In the genomic region with DNA sequence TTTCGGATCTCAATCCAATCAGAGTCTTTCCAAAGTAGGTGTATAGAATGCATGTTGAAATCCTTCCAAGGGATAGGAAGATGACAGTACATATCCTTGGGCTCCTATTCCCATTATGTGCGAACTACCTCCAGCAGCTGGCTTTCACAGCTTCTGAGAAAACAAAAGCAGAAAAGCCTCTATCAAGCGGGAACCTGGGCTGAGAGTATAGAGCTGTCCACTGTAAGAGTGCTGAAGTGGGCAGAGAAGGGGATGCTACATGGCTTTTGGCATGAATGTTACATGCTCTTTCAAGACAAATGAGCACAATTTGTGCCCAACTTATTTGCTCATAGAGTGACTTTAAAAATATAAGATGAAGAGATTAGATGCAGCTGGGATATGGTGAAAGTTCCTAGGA, we compare ENCODE assay signal across 1 cellular context.
TF ChIP-seq lines count a peak whose summit lies in the region.

No MANE protein-coding gene starts in this region.

TF ChIP-seq in SK-N-SH, 30 proteins besides CTCF, POLR2A, EP300 and RAD21:
- TF ChIP-seq, protein P1, sequence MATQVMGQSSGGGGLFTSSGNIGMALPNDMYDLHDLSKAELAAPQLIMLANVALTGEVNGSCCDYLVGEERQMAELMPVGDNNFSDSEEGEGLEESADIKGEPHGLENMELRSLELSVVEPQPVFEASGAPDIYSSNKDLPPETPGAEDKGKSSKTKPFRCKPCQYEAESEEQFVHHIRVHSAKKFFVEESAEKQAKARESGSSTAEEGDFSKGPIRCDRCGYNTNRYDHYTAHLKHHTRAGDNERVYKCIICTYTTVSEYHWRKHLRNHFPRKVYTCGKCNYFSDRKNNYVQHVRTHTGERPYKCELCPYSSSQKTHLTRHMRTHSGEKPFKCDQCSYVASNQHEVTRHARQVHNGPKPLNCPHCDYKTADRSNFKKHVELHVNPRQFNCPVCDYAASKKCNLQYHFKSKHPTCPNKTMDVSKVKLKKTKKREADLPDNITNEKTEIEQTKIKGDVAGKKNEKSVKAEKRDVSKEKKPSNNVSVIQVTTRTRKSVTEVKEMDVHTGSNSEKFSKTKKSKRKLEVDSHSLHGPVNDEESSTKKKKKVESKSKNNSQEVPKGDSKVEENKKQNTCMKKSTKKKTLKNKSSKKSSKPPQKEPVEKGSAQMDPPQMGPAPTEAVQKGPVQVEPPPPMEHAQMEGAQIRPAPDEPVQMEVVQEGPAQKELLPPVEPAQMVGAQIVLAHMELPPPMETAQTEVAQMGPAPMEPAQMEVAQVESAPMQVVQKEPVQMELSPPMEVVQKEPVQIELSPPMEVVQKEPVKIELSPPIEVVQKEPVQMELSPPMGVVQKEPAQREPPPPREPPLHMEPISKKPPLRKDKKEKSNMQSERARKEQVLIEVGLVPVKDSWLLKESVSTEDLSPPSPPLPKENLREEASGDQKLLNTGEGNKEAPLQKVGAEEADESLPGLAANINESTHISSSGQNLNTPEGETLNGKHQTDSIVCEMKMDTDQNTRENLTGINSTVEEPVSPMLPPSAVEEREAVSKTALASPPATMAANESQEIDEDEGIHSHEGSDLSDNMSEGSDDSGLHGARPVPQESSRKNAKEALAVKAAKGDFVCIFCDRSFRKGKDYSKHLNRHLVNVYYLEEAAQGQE (IDR thresholded peaks at IDR 0.05; ENCODE audit: low read depth, low read length), result peak; percentile 68; the same call in 1 of the 2 replicates
- no peak for TF ChIP-seq RCOR1 (IDR thresholded peaks at IDR 0.05; ENCODE audit: low read length)
